28 cellular contexts compared by ENCODE assay signal in genomic region chr1:69414574-69414973, GRCh38.
"Had no signal": no experiment of that assay in that cellular context is flagged by ENCODE, and none has a peak within 500 bp of the region (broad histone marks: within the 10 kb centered on the region; RNA-seq: fewer than 3 reads in every experiment).

No MANE protein-coding gene starts in this region.

- ATAC-seq: stimulated activated effector memory CD8-positive, alpha-beta T cell treated with anti-CD3 and anti-CD28 coated beads, Interleukin-12 subunit alpha, Interleukin-12 subunit beta, amount 100 ng/mL, for 72 hours; stimulated activated memory B cell treated with anti-CD40 and anti-IgM and Interleukin-4, amounts not matched to agents 10 μg/mL and 1 μg/mL and 100 μg/mL, for 72 hours; stimulated activated naive B cell treated with anti-CD40 and anti-IgM and Interleukin-4, amounts not matched to agents 10 μg/mL and 1 μg/mL and 100 μg/mL, for 72 hours; stimulated activated naive CD8-positive, alpha-beta T cell treated with anti-CD3 and anti-CD28 coated beads, Interleukin-15, amount 100 ng/mL, for 72 hours; stimulated activated naive CD8-positive, alpha-beta T cell treated with anti-CD3 and anti-CD28 coated beads, Interleukin-15, Interleukin-2, amounts not matched to agents 100 U/mL and 50 U/mL, for 24 hours; upper lobe of right lung had no signal

- H3K27me3 ChIP-seq: stomach, testis, thyroid gland, tibial artery, tibial nerve, transverse colon, upper lobe of left lung, upper lobe of right lung, uterus, vagina had no signal

- H3K9me3 Mint-ChIP-seq: stimulated activated naive CD8-positive, alpha-beta T cell treated with anti-CD3 and anti-CD28 coated beads, Interleukin-15, Interleukin-2, amounts not matched to agents 100 ng/mL and 50 ng/mL, for 24 hours; type B pancreatic cell had no signal

- H3K27ac ChIP-seq: stomach, testis, thoracic aorta, thyroid gland, tibial artery, tibial nerve, transverse colon, upper lobe of left lung, upper lobe of right lung, uterus, vagina had no signal

- H3K36me3 Mint-ChIP-seq: stimulated activated effector memory CD8-positive, alpha-beta T cell treated with anti-CD3 and anti-CD28 coated beads, Interleukin-12 subunit alpha, Interleukin-12 subunit beta, amount 100 ng/mL, for 72 hours; stimulated activated memory B cell treated with anti-CD40 and anti-IgM and Interleukin-4, amounts not matched to agents 10 μg/mL and 1 μg/mL and 100 μg/mL, for 72 hours; stimulated activated naive B cell treated with anti-CD40 and anti-IgM and Interleukin-4, amounts not matched to agents 10 μg/mL and 1 μg/mL and 100 μg/mL, for 72 hours; type B pancreatic cell had no signal

- H3K4me1 Mint-ChIP-seq: stimulated activated effector memory CD8-positive, alpha-beta T cell treated with anti-CD3 and anti-CD28 coated beads, Interleukin-12 subunit alpha, Interleukin-12 subunit beta, amount 100 ng/mL, for 72 hours; stimulated activated memory B cell treated with anti-CD40 and anti-IgM and Interleukin-4, amounts not matched to agents 10 μg/mL and 1 μg/mL and 100 μg/mL, for 72 hours; stimulated activated naive B cell treated with anti-CD40 and anti-IgM and Interleukin-4, amounts not matched to agents 10 μg/mL and 1 μg/mL and 100 μg/mL, for 72 hours; stimulated activated naive CD8-positive, alpha-beta T cell treated with anti-CD3 and anti-CD28 coated beads, Interleukin-15, amount 100 ng/mL, for 72 hours had no signal

- H3K4me3 Mint-ChIP-seq: stimulated activated effector memory CD8-positive, alpha-beta T cell treated with anti-CD3 and anti-CD28 coated beads, Interleukin-12 subunit alpha, Interleukin-12 subunit beta, amount 100 ng/mL, for 72 hours; stimulated activated memory B cell treated with anti-CD40 and anti-IgM and Interleukin-4, amounts not matched to agents 10 μg/mL and 1 μg/mL and 100 μg/mL, for 72 hours; stimulated activated naive B cell treated with anti-CD40 and anti-IgM and Interleukin-4, amounts not matched to agents 10 μg/mL and 1 μg/mL and 100 μg/mL, for 72 hours; stimulated activated naive CD8-positive, alpha-beta T cell treated with anti-CD3 and anti-CD28 coated beads, Interleukin-15, amount 100 ng/mL, for 72 hours; stimulated activated naive CD8-positive, alpha-beta T cell treated with anti-CD3 and anti-CD28 coated beads, Interleukin-15, Interleukin-2, amounts not matched to agents 100 ng/mL and 50 ng/mL, for 24 hours; type B pancreatic cell had no signal

- H3K4me3 ChIP-seq: stomach, testis, thoracic aorta, thyroid gland, tibial artery, tibial nerve, transverse colon, upper lobe of left lung, upper lobe of right lung, uterus, vagina had no signal

- FAIRE-seq: urothelium cell line had no signal

- DNase-seq: stimulated activated CD4-positive, alpha-beta T cell treated with anti-CD3 and anti-CD28 coated beads, Interleukin-2, amount 100 ng/mL, for 48 hours; stimulated activated CD4-positive, alpha-beta T cell treated with anti-CD3 and anti-CD28 coated beads, Interleukin-4, amount 100 ng/mL, for 1 hour; stimulated activated CD4-positive, alpha-beta T cell treated with anti-CD3 and anti-CD28 coated beads, Interleukin-4, amount 100 ng/mL, for 24 hours; stimulated activated CD4-positive, alpha-beta T cell treated with anti-CD3 and anti-CD28 coated beads, Interleukin-4, amount 100 ng/mL, for 4 hours; stimulated activated CD8-positive, alpha-beta memory T cell treated with anti-CD3 and anti-CD28 coated beads, Interleukin-4, amount 100 ng/mL, for 48 hours; stimulated activated naive B cell treated with anti-CD40 and anti-IgM and Interleukin-4, amounts not matched to agents 10 μg/mL and 1 μg/mL and 100 μg/mL, for 72 hours; stimulated activated naive CD4-positive, alpha-beta T cell; stimulated activated naive CD4-positive, alpha-beta T cell treated with Interleukin-2 at 50 U/mL for 16 hours; stimulated activated naive CD8-positive, alpha-beta T cell treated with anti-CD3 and anti-CD28 coated beads, Interleukin-15, amount 100 ng/mL, for 72 hours; stimulated activated naive CD8-positive, alpha-beta T cell treated with anti-CD3 and anti-CD28 coated beads, Interleukin-15, Interleukin-2, amounts not matched to agents 100 U/mL and 50 U/mL, for 24 hours; stomach; substantia nigra; testis; thyroid gland; tibial artery; transverse colon; trophoblast cell; upper lobe of left lung; upper lobe of right lung; uterus had no signal

- H3K36me3 ChIP-seq: stomach, thoracic aorta, thyroid gland, tibial artery, tibial nerve, transverse colon, upper lobe of left lung, upper lobe of right lung, uterus, vagina had no signal

- H3K9me3 ChIP-seq: stomach, testis, thoracic aorta, thyroid gland, tibial artery, transverse colon, upper lobe of left lung, upper lobe of right lung, uterus, vagina had no signal

- H3K27ac Mint-ChIP-seq: stimulated activated effector memory CD8-positive, alpha-beta T cell treated with anti-CD3 and anti-CD28 coated beads, Interleukin-12 subunit alpha, Interleukin-12 subunit beta, amount 100 ng/mL, for 72 hours; stimulated activated memory B cell treated with anti-CD40 and anti-IgM and Interleukin-4, amounts not matched to agents 10 μg/mL and 1 μg/mL and 100 μg/mL, for 72 hours; stimulated activated naive B cell treated with anti-CD40 and anti-IgM and Interleukin-4, amounts not matched to agents 10 μg/mL and 1 μg/mL and 100 μg/mL, for 72 hours; stimulated activated naive CD8-positive, alpha-beta T cell treated with anti-CD3 and anti-CD28 coated beads, Interleukin-15, amount 100 ng/mL, for 72 hours; stimulated activated naive CD8-positive, alpha-beta T cell treated with anti-CD3 and anti-CD28 coated beads, Interleukin-15, Interleukin-2, amounts not matched to agents 100 ng/mL and 50 ng/mL, for 24 hours; type B pancreatic cell had no signal

- H3K27me3 Mint-ChIP-seq: stimulated activated memory B cell treated with anti-CD40 and anti-IgM and Interleukin-4, amounts not matched to agents 10 μg/mL and 1 μg/mL and 100 μg/mL, for 72 hours; stimulated activated naive B cell treated with anti-CD40 and anti-IgM and Interleukin-4, amounts not matched to agents 10 μg/mL and 1 μg/mL and 100 μg/mL, for 72 hours; stimulated activated naive CD8-positive, alpha-beta T cell treated with anti-CD3 and anti-CD28 coated beads, Interleukin-15, amount 100 ng/mL, for 72 hours; stimulated activated naive CD8-positive, alpha-beta T cell treated with anti-CD3 and anti-CD28 coated beads, Interleukin-15, Interleukin-2, amounts not matched to agents 100 ng/mL and 50 ng/mL, for 24 hours; type B pancreatic cell had no signal

- H3K4me1 ChIP-seq: stomach, testis, thyroid gland, tibial artery, tibial nerve, transverse colon, upper lobe of left lung, upper lobe of right lung, uterus, vagina had no signal
